ENCODE assay signal across 1 cellular context in genomic region chr15:76905013-76905839, GRCh38.
TF ChIP-seq lines count a peak whose summit lies in the region.

SCAPER (minus strand) TSS chr15:76905340; CDS start chr15:76883817, 21,523 bp downstream.

TF ChIP-seq in K562, 482 proteins besides CTCF, POLR2A, EP300 and RAD21 (continued from another document and continues in another):
- no peak for TF ChIP-seq ZBTB9 (CRISPR knock-in tag; IDR thresholded peaks at IDR 0.05)
- no peak for TF ChIP-seq ZNF140 (CRISPR knock-in tag; IDR thresholded peaks at IDR 0.05)
- TF ChIP-seq MBD1 (CRISPR knock-in tag; IDR thresholded peaks at IDR 0.05) = no peak
- TF ChIP-seq ZBTB33 (CRISPR knock-in tag; IDR thresholded peaks at IDR 0.05) = peak; percentile 11; the same call in 1 of the 2 replicates
- TF ChIP-seq KLF13 (tag; IDR thresholded peaks at IDR 0.05; ENCODE audit: borderline replicate concordance, low read depth) = peak; percentile 85; the same call in 1 of the 2 replicates
- no peak for TF ChIP-seq MECOM (CRISPR knock-in tag; IDR thresholded peaks at IDR 0.05)
- TF ChIP-seq PRDM10 (IDR thresholded peaks at IDR 0.05; ENCODE audit: partially characterized antibody) = peak; percentile 13
- no peak for TF ChIP-seq NEUROD1 (IDR thresholded peaks at IDR 0.05; ENCODE audit: borderline replicate concordance, low read depth, low read length, partially characterized antibody)
- no peak for TF ChIP-seq PTRF (tag; IDR thresholded peaks at IDR 0.05)
- TF ChIP-seq DACH1 (IDR thresholded peaks at IDR 0.05; ENCODE audit: partially characterized antibody) = no peak
- TF ChIP-seq ZBTB49 (CRISPR knock-in tag; IDR thresholded peaks at IDR 0.05; ENCODE audit: borderline replicate concordance) = no peak
- TF ChIP-seq MITF (IDR thresholded peaks at IDR 0.05) = 0 out of 2 replicates have a peak, but pooled peaks have one; percentile 13
- TF ChIP-seq ATF3 (IDR thresholded peaks at IDR 0.05) = no peak
- TF ChIP-seq ATF3 (CRISPR knock-in tag; conservative IDR thresholded peaks at IDR 0.05) = no peak
- TF ChIP-seq ZNF23 (CRISPR knock-in tag; IDR thresholded peaks at IDR 0.05) = no peak
- TF ChIP-seq PCBP2 (IDR thresholded peaks at IDR 0.05; ENCODE audit: low read depth, low read length, poor library complexity, severe bottlenecking) = no peak
- no peak for TF ChIP-seq BRD9 (IDR thresholded peaks at IDR 0.05; ENCODE audit: low read depth, partially characterized antibody)
- 0 out of 2 replicates have a peak, but pooled peaks have one; percentile 46 for TF ChIP-seq TGIF2 (CRISPR knock-in tag; IDR thresholded peaks at IDR 0.05)
- TF ChIP-seq NR2C1 (IDR thresholded peaks at IDR 0.05) = no peak
- peak; percentile 42; the same call in 1 of the 2 replicates for TF ChIP-seq NR2C1 (tag; IDR thresholded peaks at IDR 0.05)
- no peak for TF ChIP-seq GTF2B (IDR thresholded peaks at IDR 0.05; ENCODE audit: extremely low read depth, insufficient read length)
- TF ChIP-seq SMAD1 (IDR thresholded peaks at IDR 0.05; ENCODE audit: low read depth, low read length, partially characterized antibody) = no peak
- peak; percentile 100 for TF ChIP-seq L3MBTL2 (IDR thresholded peaks at IDR 0.05)
- no peak for TF ChIP-seq ATF1 (CRISPR knock-in tag; IDR thresholded peaks at IDR 0.05)
- peak; percentile 42; the same call in 1 of the 2 replicates for TF ChIP-seq ATF1 (tag; IDR thresholded peaks at IDR 0.05)
- TF ChIP-seq TBL1XR1 (IDR thresholded peaks at IDR 0.05; ENCODE audit: low read length in 2 of 2) = no peak
- TF ChIP-seq NCOA2 (IDR thresholded peaks at IDR 0.05; ENCODE audit: partially characterized antibody in 2 of 2) = no peak
- TF ChIP-seq ZNF766 (CRISPR knock-in tag; conservative IDR thresholded peaks at IDR 0.05) = peak; percentile 68
- TF ChIP-seq SIN3A (IDR thresholded peaks at IDR 0.05; ENCODE audit: borderline replicate concordance in 2 of 2, control insufficient read depth in 1 of 2, low read depth in 2 of 2, low read length in 2 of 2) = peak; percentile 16 to 33; a peak in 2 of 4 replicates
- no peak for TF ChIP-seq RHOXF2B (CRISPR knock-in tag; conservative IDR thresholded peaks at IDR 0.05)
- peak; percentile 27; the same call in 1 of the 2 replicates for TF ChIP-seq ETS1 (conservative IDR thresholded peaks at IDR 0.05; ENCODE audit: control insufficient read depth, low read depth, low read length)
- no peak for TF ChIP-seq REST (CRISPR knock-in tag; IDR thresholded peaks at IDR 0.05; ENCODE audit: low read depth)
- no peak for TF ChIP-seq ZNF589 (CRISPR knock-in tag; IDR thresholded peaks at IDR 0.05; ENCODE audit: low read depth)
- no peak for TF ChIP-seq CCAR2 (IDR thresholded peaks at IDR 0.05; ENCODE audit: low read depth, low read length)
- TF ChIP-seq IRF2 (CRISPR knock-in tag; IDR thresholded peaks at IDR 0.05) = no peak
- TF ChIP-seq HDAC2 (IDR thresholded peaks at IDR 0.05) = peak; percentile 89
- no peak for TF ChIP-seq TCF7 (IDR thresholded peaks at IDR 0.05; ENCODE audit: borderline replicate concordance)
- TF ChIP-seq BRF2 (IDR thresholded peaks at IDR 0.05; ENCODE audit: borderline replicate concordance, insufficient read depth, insufficient read length) = no peak
- no peak for TF ChIP-seq CAMTA2 (CRISPR knock-in tag; conservative IDR thresholded peaks at IDR 0.05)
- TF ChIP-seq ZNF830 (CRISPR knock-in tag; IDR thresholded peaks at IDR 0.05) = 0 out of 2 replicates have a peak, but pooled peaks have one; percentile 27
